9 cellular contexts compared by ENCODE assay signal in genomic region chr7:123916240-123916724, GRCh38. TPM values are rescaled to one million over a fixed set of nuclear protein-coding genes. Genes with fewer than 3 reads are reported as not detected.
DNase-seq lines count a peak whose midpoint lies in the region; ATAC-seq and TF ChIP-seq lines count a peak whose summit lies in the region.
"Had no signal": no experiment of that assay in that cellular context is flagged by ENCODE, and none has a peak within 500 bp of the region (broad histone marks: within the 10 kb centered on the region; RNA-seq: fewer than 3 reads in every experiment).

No MANE protein-coding gene starts in this region.

- H3K4me3 Mint-ChIP-seq in Caco-2 (ENCODE audit: unreplicated experiment), result peak overlapping the region; percentile 20
- no peak overlapping the region for H3K4me3 Mint-ChIP-seq in T-helper 2 cell treated with Interferon-gamma antibody and Interleukin-4, amounts not matched to agents 5 μg/mL and 100 μg/mL, for 36 hours
- H3K4me3 Mint-ChIP-seq: activated naive CD8-positive, alpha-beta T cell treated with anti-CD3 and anti-CD28 coated beads, Interleukin-2, amount 10 ng/mL, durations not matched to agents 7 days and 5 days had no signal

- no peaks in the 10 kb centered on the region for H3K9me3 ChIP-seq in Caco-2
- no peaks in the 10 kb centered on the region for H3K9me3 ChIP-seq in HEK293 (ENCODE audit: control insufficient read depth, insufficient read depth, low read depth, low read length)
- H3K9me3 ChIP-seq in ascending aorta, result no peaks in the 10 kb centered on the region

- H3K9me3 Mint-ChIP-seq in Caco-2 (ENCODE audit: unreplicated experiment), result no peaks in the 10 kb centered on the region
- no peaks in the 10 kb centered on the region for H3K9me3 Mint-ChIP-seq in T-helper 2 cell treated with Interferon-gamma antibody and Interleukin-4, amounts not matched to agents 5 μg/mL and 100 μg/mL, for 36 hours
- H3K9me3 Mint-ChIP-seq: activated naive CD8-positive, alpha-beta T cell treated with anti-CD3 and anti-CD28 coated beads, Interleukin-2, amount 10 ng/mL, durations not matched to agents 7 days and 5 days had no signal

- CTCF ChIA-PET in Caco-2 (lab: Charles Lee) (no interaction called here), HEK293 (lab: Yijun Ruan, JAX) (interaction anchor here (0.7 to 1.4 kb wide), 9 partner anchors 12 to 446 kb away, joined by 3 to 4 read pairs (median 4); no protein-coding TSS in a partner anchor)

- H3K27ac Mint-ChIP-seq in Caco-2 (ENCODE audit: unreplicated experiment), result peak overlapping the region; percentile 68
- no peak overlapping the region for H3K27ac Mint-ChIP-seq in T-helper 2 cell treated with Interferon-gamma antibody and Interleukin-4, amounts not matched to agents 5 μg/mL and 100 μg/mL, for 36 hours
- H3K27ac Mint-ChIP-seq: activated naive CD8-positive, alpha-beta T cell treated with anti-CD3 and anti-CD28 coated beads, Interleukin-2, amount 10 ng/mL, durations not matched to agents 7 days and 5 days had no signal

- H3K27ac ChIP-seq in HEK293 (ENCODE audit: extremely low read depth, low read depth, low read length) (no peak overlapping the region), ascending aorta (no peak overlapping the region)

- ATAC-seq in left colon, result peak; percentile 99
- ATAC-seq in omental fat pad (ENCODE audit: low FRiP score), result no peak

- peak; percentile 50 to 59 for TF ChIP-seq CTCF in Caco-2 (IDR thresholded peaks at IDR 0.05; ENCODE audit: insufficient read depth in 1 of 2, low read depth in 1 of 2, low read length in 1 of 2, severe bottlenecking in 1 of 2, unreplicated experiment in 1 of 2)
- no peak for TF ChIP-seq CTCF in HEK293 (tag by site-specific recombination; IDR thresholded peaks at IDR 0.05)
- TF ChIP-seq CTCF in omental fat pad (IDR thresholded peaks at IDR 0.05), result no peak
- peak in 1 of 3 experiments; percentile 14 for TF ChIP-seq CTCF in ascending aorta (IDR thresholded peaks at IDR 0.05)

- DNase-seq in Caco-2 (peak; percentile 55 to 72), SW480 (ENCODE audit: low spot score) (peak; percentile 51), left colon (peak in 1 of 2 donors; percentile 50), omental fat pad (ENCODE audit: low spot score) (no peak), UCSD-AML1 (lab: John Stamatoyannopoulos, UW; ENCODE audit: unreplicated experiment) (no peak), ascending aorta (ENCODE audit: low spot score in 2 of 2) (no peak)
- DNase-seq in T-helper 2 cell treated with Interferon-gamma antibody and Interleukin-4, amounts not matched to agents 5 μg/mL and 100 μg/mL, for 36 hours (ENCODE audit: low spot score), result no peak
- DNase-seq: activated naive CD8-positive, alpha-beta T cell treated with anti-CD3 and anti-CD28 coated beads, Interleukin-2, amount 10 ng/mL, durations not matched to agents 7 days and 5 days had no signal

- no peaks in the 10 kb centered on the region for H3K27me3 Mint-ChIP-seq in Caco-2 (ENCODE audit: insufficient read depth, unreplicated experiment)
- H3K27me3 Mint-ChIP-seq in T-helper 2 cell treated with Interferon-gamma antibody and Interleukin-4, amounts not matched to agents 5 μg/mL and 100 μg/mL, for 36 hours (ENCODE audit: low read depth), result no peaks in the 10 kb centered on the region
- H3K27me3 Mint-ChIP-seq: activated naive CD8-positive, alpha-beta T cell treated with anti-CD3 and anti-CD28 coated beads, Interleukin-2, amount 10 ng/mL, durations not matched to agents 7 days and 5 days had no signal

- POLR2A ChIA-PET in Caco-2 (lab: Charles Lee), result no interaction called here
- POLR2A ChIA-PET in HEK293 (lab: Yijun Ruan, JAX), result no interaction called here

- BruUV-seq in Caco-2 (replicated peaks; lab: Mats Ljungman, UMichigan), result no TSS peak

- H3K36me3 Mint-ChIP-seq in Caco-2 (ENCODE audit: insufficient read depth, unreplicated experiment), result no peaks in the 10 kb centered on the region
- no peaks in the 10 kb centered on the region for H3K36me3 Mint-ChIP-seq in T-helper 2 cell treated with Interferon-gamma antibody and Interleukin-4, amounts not matched to agents 5 μg/mL and 100 μg/mL, for 36 hours (ENCODE audit: low read depth)
- H3K36me3 Mint-ChIP-seq: activated naive CD8-positive, alpha-beta T cell treated with anti-CD3 and anti-CD28 coated beads, Interleukin-2, amount 10 ng/mL, durations not matched to agents 7 days and 5 days had no signal

- H3K27me3 ChIP-seq in Caco-2 (replicated peaks; ENCODE audit: control insufficient read depth, insufficient read depth, low read length) (no peaks in the 10 kb centered on the region), ascending aorta (no peaks in the 10 kb centered on the region)

- H3K36me3 ChIP-seq in Caco-2 (ENCODE audit: control insufficient read depth, insufficient read depth, low read length) (no peaks in the 10 kb centered on the region), HEK293 (ENCODE audit: control insufficient read depth in 2 of 2, insufficient read depth in 1 of 2, low read length in 2 of 2) (no peaks in the 10 kb centered on the region), ascending aorta (no peaks in the 10 kb centered on the region)

- H3K4me1 Mint-ChIP-seq in Caco-2 (ENCODE audit: low read depth, unreplicated experiment), result peaks cover 14% of the 10 kb centered on the region
- H3K4me1 Mint-ChIP-seq in T-helper 2 cell treated with Interferon-gamma antibody and Interleukin-4, amounts not matched to agents 5 μg/mL and 100 μg/mL, for 36 hours (ENCODE audit: low read depth), result no peaks in the 10 kb centered on the region
- H3K4me1 Mint-ChIP-seq: activated naive CD8-positive, alpha-beta T cell treated with anti-CD3 and anti-CD28 coated beads, Interleukin-2, amount 10 ng/mL, durations not matched to agents 7 days and 5 days had no signal

- H3K4me1 ChIP-seq in Caco-2, result peaks cover 11% of the 10 kb centered on the region
- H3K4me1 ChIP-seq in HEK293 (ENCODE audit: control insufficient read depth, insufficient read depth, low read length), result no peaks in the 10 kb centered on the region
- H3K4me1 ChIP-seq in ascending aorta, result no peaks in the 10 kb centered on the region

- no peak overlapping the region for H3K4me3 ChIP-seq in Caco-2 (ENCODE audit: low read depth, low read length)
- H3K4me3 ChIP-seq in HEK293 (ENCODE audit: low read depth, low read length), result no peak overlapping the region
- H3K4me3 ChIP-seq in ascending aorta, result no peak overlapping the region

- intact Hi-C loops in Caco-2 (cut with micrococcal nuclease; ENCODE audit: unreplicated experiment), result loop anchor here (1.0 to 5.0 kb wide), 5 partner anchors 43 to 281 kb away; partner anchors contain the start of gene WASL
- intact Hi-C loops in left colon (cut with DNase I, micrococcal nuclease), result no loop called here
- intact Hi-C loops in ascending aorta (cut with DNase I), result no loop called here

TF ChIP-seq in HEK293, 187 proteins besides CTCF, POLR2A, EP300 and RAD21:
- TF ChIP-seq ZNF654 (tag by site-specific recombination; IDR thresholded peaks at IDR 0.05; ENCODE audit: low read depth) (peak; percentile 38), MYNN (tag by site-specific recombination; IDR thresholded peaks at IDR 0.05; ENCODE audit: borderline replicate concordance) (no peak), PRDM10 (tag by site-specific recombination; IDR thresholded peaks at IDR 0.05) (peak; percentile 22; the same call in 1 of the 2 replicates)

RNA-seq across cellular contexts. Expression of gene SPAM1, which starts 8.8 kb away (rescaled TPM):
- total RNA-seq in Caco-2 (2022) (not detected in 2 replicates), left colon (not detected), omental fat pad (not detected), ascending aorta (not detected)
- total RNA-seq: activated naive CD8-positive, alpha-beta T cell treated with anti-CD3 and anti-CD28 coated beads, Interleukin-2, amount 10 ng/mL, durations not matched to agents 7 days and 5 days had no signal

Comparison
In these comparisons a context has a peak if more than half of its experiments do, and no peak if none do; other contexts are left out.
1. DNase-seq: peak in Caco-2 (2 of 2) and SW480 (single experiment); none in omental fat pad (single experiment), T-helper 2 cell treated with Interferon-gamma antibody and Interleukin-4, amounts not matched to agents 5 μg/mL and 100 μg/mL, for 36 hours (single experiment), UCSD-AML1 (single experiment) and ascending aorta (0 of 2).
2. CTCF ChIP-seq: peak in Caco-2 (2 of 2); none in HEK293 (single experiment) and omental fat pad (0 of 3).